8 cellular contexts compared by ENCODE assay signal in genomic region chr4:176277162-176277904, GRCh38. TPM values are rescaled to one million over a fixed set of nuclear protein-coding genes. Genes with fewer than 3 reads are reported as not detected.
DNase-seq lines count a peak whose midpoint lies in the region; ATAC-seq, FAIRE-seq and TF ChIP-seq lines count a peak whose summit lies in the region.

No MANE protein-coding gene starts in this region.

- TF ChIP-seq POLR2A in GM12891 (IDR thresholded peaks at IDR 0.05; ENCODE audit: low read depth, low read length) = no peak

- FAIRE-seq in GM12891 (lab: Jason Lieb, UNC) = peak; percentile 65

- ATAC-seq in HG02759 (IDR thresholded peaks at IDR 0.05; ENCODE audit: unreplicated experiment) = peak; percentile 91

- H3K4me3 ChIP-seq in WERI-Rb-1 (ENCODE audit: low read depth, low read length) (no peak overlapping the region), neuron (ENCODE audit: low read length) (no peak overlapping the region)

- in situ Hi-C loops in ACHN (cut with HindIII; ENCODE audit: low pct_ligation_motif_present, low pct_unique_long_range_greater_than_20kb, low sequenced_read_pairs) = no loop called here

- DNase-seq in ACHN = peak; percentile 75
- DNase-seq in GM12891 (ENCODE audit: insufficient read length, low spot score) = peak; percentile 16
- peak; percentile 7 for DNase-seq in NCI-H1436 treated with DMSO at 0.1 percent for 48 hours (lab: John Stamatoyannopoulos, UW)
- peak; percentile 69 for DNase-seq in WERI-Rb-1
- peak; percentile 47 for DNase-seq in fibroblast of the conjunctiva (ENCODE audit: low read depth)
- DNase-seq in cerebellar nuclear complex (lab: John Stamatoyannopoulos, UW) = no peak

- H3K36me3 ChIP-seq in WERI-Rb-1 (no peaks in the 10 kb centered on the region), neuron (ENCODE audit: insufficient read depth, low read length) (no peaks in the 10 kb centered on the region)

- peaks cover 3% of the 10 kb centered on the region for H3K9me3 ChIP-seq in WERI-Rb-1 (ENCODE audit: severe bottlenecking)
- H3K9me3 ChIP-seq in neuron (ENCODE audit: low read length) = no peaks in the 10 kb centered on the region

- H3K27ac ChIP-seq in WERI-Rb-1 = no peak overlapping the region

- peak overlapping the region; percentile 24 for H2AFZ ChIP-seq in neuron (ENCODE audit: low read depth, low read length)

- H3K27me3 ChIP-seq in WERI-Rb-1 (ENCODE audit: insufficient read depth, low read depth, severe bottlenecking) = no peaks in the 10 kb centered on the region
- no peaks in the 10 kb centered on the region for H3K27me3 ChIP-seq in neuron (ENCODE audit: insufficient read depth, low read length)

- H3K4me1 ChIP-seq in neuron (ENCODE audit: insufficient read depth, low read length) = no peaks in the 10 kb centered on the region

- TF ChIP-seq CTCF in WERI-Rb-1 (IDR thresholded peaks at IDR 0.05; ENCODE audit: low read depth, low read length) = peak; percentile 63

TF ChIP-seq in GM12891, 5 proteins besides CTCF, POLR2A, EP300 and RAD21:
- TF ChIP-seq SPI1 (IDR thresholded peaks at IDR 0.05; ENCODE audit: low read depth, low read length) (no peak), PAX5 (IDR thresholded peaks at IDR 0.05; ENCODE audit: insufficient read depth, low read length, severe bottlenecking) (no peak), TAF1 (IDR thresholded peaks at IDR 0.05; ENCODE audit: low read depth, low read length) (no peak)

RNA-seq across cellular contexts. Expression of gene ASB5, which starts 8.3 kb away (rescaled TPM):
- not detected for polyA plus RNA-seq in GM12891 (2012; ENCODE audit: low read depth, missing spikeins)

RNA-seq across cellular contexts. Expression of gene SPCS3, which starts 42.4 kb away (rescaled TPM):
- polyA plus RNA-seq in GM12891 (2012; ENCODE audit: low read depth, missing spikeins) = 33.3 TPM

Comparison
In these comparisons a context has a peak if more than half of its experiments do, and no peak if none do; other contexts are left out.
1. DNase-seq: peak in ACHN (single experiment), GM12891 (single experiment), NCI-H1436 treated with DMSO at 0.1 percent for 48 hours (single experiment), WERI-Rb-1 (single experiment) and fibroblast of the conjunctiva (single experiment); none in cerebellar nuclear complex (0 of 2).